Comparison of ENCODE assay signal across 20 cellular contexts in the genomic region with DNA sequence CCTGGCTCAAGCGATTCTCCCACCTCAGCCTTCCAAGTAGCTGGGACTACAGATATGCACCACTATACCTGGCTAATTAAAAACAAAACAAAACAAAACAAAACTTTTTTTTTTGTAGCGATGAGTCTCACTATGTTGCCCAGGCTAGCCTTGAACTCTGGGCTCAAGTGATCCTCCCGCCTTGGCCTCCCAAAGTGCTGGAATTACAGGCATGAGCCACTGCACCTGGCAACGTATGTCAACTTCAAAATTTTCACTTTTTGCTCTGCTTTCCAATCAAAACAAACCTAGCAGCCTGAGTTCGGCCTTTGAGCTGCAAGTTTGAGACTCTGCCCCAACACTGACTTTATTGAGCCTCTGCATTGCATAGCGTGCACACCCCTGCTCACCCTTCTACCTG. TPM values are rescaled to one million over a fixed set of nuclear protein-coding genes. Genes with fewer than 3 reads are reported as not detected.
DNase-seq lines count a peak whose midpoint lies in the region; ATAC-seq and TF ChIP-seq lines count a peak whose summit lies in the region.
"Had no signal": no experiment of that assay in that cellular context is flagged by ENCODE, and none has a peak within 500 bp of the region (broad histone marks: within the 10 kb centered on the region; RNA-seq: fewer than 3 reads in every experiment).

No MANE protein-coding gene starts in this region.

- H3K9ac ChIP-seq in smooth muscle cell (ENCODE audit: low read depth), result no peak overlapping the region
- H3K9ac ChIP-seq: SK-N-SH had no signal

- no peaks in the 10 kb centered on the region for H3K27me3 ChIP-seq in smooth muscle cell (ENCODE audit: low read depth)
- H3K27me3 ChIP-seq: ascending aorta, right atrium auricular region, upper lobe of right lung had no signal

- H3K9me3 ChIP-seq in smooth muscle cell (replicated peaks; ENCODE audit: low read depth), result no peaks in the 10 kb centered on the region
- H3K9me3 ChIP-seq: ascending aorta, esophagus squamous epithelium, HAP-1, right atrium auricular region, SK-N-SH, upper lobe of right lung had no signal

- no peaks in the 10 kb centered on the region for H3K79me2 ChIP-seq in smooth muscle cell (ENCODE audit: low read depth)

- H3K4me2 ChIP-seq in smooth muscle cell, result no peak overlapping the region
- H3K4me2 ChIP-seq: SK-N-SH had no signal

- H2AFZ ChIP-seq in smooth muscle cell (ENCODE audit: low read depth), result no peak overlapping the region

- no peak for ATAC-seq in activated CD8-positive, alpha-beta memory T cell treated with anti-CD3 and anti-CD28 coated beads, Interleukin-2, amount 10 ng/mL, durations not matched to agents 7 days and 5 days
- no peak for ATAC-seq in effector memory CD8-positive, alpha-beta T cell (replicated peaks)
- ATAC-seq in HG02973 (IDR thresholded peaks at IDR 0.05; ENCODE audit: unreplicated experiment) (no peak), omental fat pad (ENCODE audit: low FRiP score) (no peak)

- no peak overlapping the region for H3K4me3 ChIP-seq in smooth muscle cell
- H3K4me3 ChIP-seq: ascending aorta, esophagus squamous epithelium, HAP-1, right atrium auricular region, upper lobe of right lung had no signal

- H3K27ac ChIP-seq in smooth muscle cell (ENCODE audit: low read depth), result peak overlapping the region; percentile 64
- H3K27ac ChIP-seq: ascending aorta, C4-2B, esophagus squamous epithelium, right atrium auricular region, upper lobe of right lung had no signal

- no peaks in the 10 kb centered on the region for H4K20me1 ChIP-seq in smooth muscle cell (ENCODE audit: low read depth)

- H3K27me3 Mint-ChIP-seq in activated CD8-positive, alpha-beta memory T cell treated with anti-CD3 and anti-CD28 coated beads, Interleukin-2, amount 10 ng/mL, durations not matched to agents 7 days and 5 days, result peaks cover 33% of the 10 kb centered on the region
- peaks cover 5% of the 10 kb centered on the region for H3K27me3 Mint-ChIP-seq in IgD-negative memory B cell
- no peaks in the 10 kb centered on the region for H3K27me3 Mint-ChIP-seq in effector memory CD8-positive, alpha-beta T cell

- peak overlapping the region; percentile 14 for H3K4me3 Mint-ChIP-seq in activated CD8-positive, alpha-beta memory T cell treated with anti-CD3 and anti-CD28 coated beads, Interleukin-2, amount 10 ng/mL, durations not matched to agents 7 days and 5 days
- H3K4me3 Mint-ChIP-seq in IgD-negative memory B cell, result peak overlapping the region in 1 of 4 donors; percentile 69
- peak overlapping the region; percentile 51 to 63 for H3K4me3 Mint-ChIP-seq in effector memory CD8-positive, alpha-beta T cell

- H3K4me1 Mint-ChIP-seq in activated CD8-positive, alpha-beta memory T cell treated with anti-CD3 and anti-CD28 coated beads, Interleukin-2, amount 10 ng/mL, durations not matched to agents 7 days and 5 days, result peaks cover 40% of the 10 kb centered on the region
- H3K4me1 Mint-ChIP-seq in IgD-negative memory B cell, result peaks cover 11 to 24% (median 14%) of the 10 kb centered on the region in 3 donors
- H3K4me1 Mint-ChIP-seq in effector memory CD8-positive, alpha-beta T cell (ENCODE audit: low read depth in 2 of 2), result peaks cover 18 to 22% of the 10 kb centered on the region in 2 donors

- TF ChIP-seq CTCF in smooth muscle cell (IDR thresholded peaks at IDR 0.05; ENCODE audit: borderline replicate concordance, insufficient read depth, poor library complexity, severe bottlenecking) (no peak), omental fat pad (IDR thresholded peaks at IDR 0.05) (no peak)

- 93% methylated on average over 6 of the region's 6 CpGs for WGBS in smooth muscle cell (ENCODE audit: low lambda C conversion rate)

- H3K9me3 Mint-ChIP-seq in activated CD8-positive, alpha-beta memory T cell treated with anti-CD3 and anti-CD28 coated beads, Interleukin-2, amount 10 ng/mL, durations not matched to agents 7 days and 5 days (ENCODE audit: low read depth), result no peaks in the 10 kb centered on the region
- H3K9me3 Mint-ChIP-seq in IgD-negative memory B cell, result no peaks in the 10 kb centered on the region
- no peaks in the 10 kb centered on the region for H3K9me3 Mint-ChIP-seq in effector memory CD8-positive, alpha-beta T cell

- no peaks in the 10 kb centered on the region for H3K36me3 ChIP-seq in smooth muscle cell (ENCODE audit: low read depth)
- H3K36me3 ChIP-seq: ascending aorta, esophagus squamous epithelium, HAP-1, right atrium auricular region, upper lobe of right lung had no signal

- CTCF ChIA-PET in activated CD8-positive, alpha-beta memory T cell treated with anti-CD3 and anti-CD28 coated beads, Interleukin-2, amount 10 ng/mL, durations not matched to agents 7 days and 5 days (lab: Charles Lee), result interaction anchor here (0.6 to 1.6 kb wide), 3 partner anchors 10 to 242 kb away, joined by 3 to 5 read pairs (median 3); no protein-coding TSS in a partner anchor

- H3K27ac Mint-ChIP-seq in activated CD8-positive, alpha-beta memory T cell treated with anti-CD3 and anti-CD28 coated beads, Interleukin-2, amount 10 ng/mL, durations not matched to agents 7 days and 5 days, result no peak overlapping the region
- peak overlapping the region; percentile 63 to 84 (median 69) for H3K27ac Mint-ChIP-seq in IgD-negative memory B cell
- peak overlapping the region; percentile 81 to 89 for H3K27ac Mint-ChIP-seq in effector memory CD8-positive, alpha-beta T cell

- H3F3A ChIP-seq in smooth muscle cell (ENCODE audit: low read depth), result peaks cover 16% of the 10 kb centered on the region

- H3K4me1 ChIP-seq in smooth muscle cell (ENCODE audit: low read depth), result peaks cover 4% of the 10 kb centered on the region
- H3K4me1 ChIP-seq: ascending aorta had no signal

- H3K36me3 Mint-ChIP-seq in activated CD8-positive, alpha-beta memory T cell treated with anti-CD3 and anti-CD28 coated beads, Interleukin-2, amount 10 ng/mL, durations not matched to agents 7 days and 5 days, result no peaks in the 10 kb centered on the region
- H3K36me3 Mint-ChIP-seq in IgD-negative memory B cell, result no peaks in the 10 kb centered on the region
- H3K36me3 Mint-ChIP-seq in effector memory CD8-positive, alpha-beta T cell (ENCODE audit: insufficient read depth), result peaks cover 24% of the 10 kb centered on the region

- no peak for DNase-seq in activated CD8-positive, alpha-beta memory T cell treated with anti-CD3 and anti-CD28 coated beads, Interleukin-2, amount 10 ng/mL, durations not matched to agents 7 days and 5 days
- no peak for DNase-seq in activated CD8-positive, alpha-beta memory T cell treated with anti-CD3 and anti-CD28 coated beads, Interleukin-2, amount 50 U/mL, for 48 hours
- no peak for DNase-seq in effector memory CD8-positive, alpha-beta T cell
- no peak for DNase-seq in smooth muscle cell (lab: John Stamatoyannopoulos, UW; ENCODE audit: unreplicated experiment)
- no peak for DNase-seq in H4 (ENCODE audit: low spot score)
- no peak for DNase-seq in omental fat pad (ENCODE audit: low spot score)
- DNase-seq: activated naive CD4-positive, alpha-beta T cell; cerebellar nuclear complex; effector CD4-positive, alpha-beta T cell; esophagus squamous epithelium; NCI-H1694 treated with DMSO at 0.1 percent for 48 hours; NCI-H226; SK-N-SH; upper lobe of right lung had no signal

RNA-seq across cellular contexts. Expression of a gene that starts 4.5 kb away (rescaled TPM):
- total RNA-seq in activated CD8-positive, alpha-beta memory T cell treated with anti-CD3 and anti-CD28 coated beads, Interleukin-2, amount 10 ng/mL, durations not matched to agents 7 days and 5 days, result 10 to 100 TPM; 17.4 to 24.4 TPM
- polyA plus RNA-seq in IgD-negative memory B cell, result 3.0 TPM
- total RNA-seq in smooth muscle cell, result 11.1 and 12.2 TPM in 2 replicates
- polyA plus RNA-seq in smooth muscle cell, result 17.6 and 19.2 TPM in 2 replicates
- total RNA-seq in H4 (2014; rRNA removed; shearing (Covaris generic)), result 2.4 and 3.6 TPM in 2 replicates
- 10 to 100 TPM in 1 of 4 donors, 1 to 10 TPM in 3; 6.7 to 30.6 (median 8.5) TPM for total RNA-seq in omental fat pad
